Comparison of ENCODE assay signal across 15 cellular contexts in the genomic region with DNA sequence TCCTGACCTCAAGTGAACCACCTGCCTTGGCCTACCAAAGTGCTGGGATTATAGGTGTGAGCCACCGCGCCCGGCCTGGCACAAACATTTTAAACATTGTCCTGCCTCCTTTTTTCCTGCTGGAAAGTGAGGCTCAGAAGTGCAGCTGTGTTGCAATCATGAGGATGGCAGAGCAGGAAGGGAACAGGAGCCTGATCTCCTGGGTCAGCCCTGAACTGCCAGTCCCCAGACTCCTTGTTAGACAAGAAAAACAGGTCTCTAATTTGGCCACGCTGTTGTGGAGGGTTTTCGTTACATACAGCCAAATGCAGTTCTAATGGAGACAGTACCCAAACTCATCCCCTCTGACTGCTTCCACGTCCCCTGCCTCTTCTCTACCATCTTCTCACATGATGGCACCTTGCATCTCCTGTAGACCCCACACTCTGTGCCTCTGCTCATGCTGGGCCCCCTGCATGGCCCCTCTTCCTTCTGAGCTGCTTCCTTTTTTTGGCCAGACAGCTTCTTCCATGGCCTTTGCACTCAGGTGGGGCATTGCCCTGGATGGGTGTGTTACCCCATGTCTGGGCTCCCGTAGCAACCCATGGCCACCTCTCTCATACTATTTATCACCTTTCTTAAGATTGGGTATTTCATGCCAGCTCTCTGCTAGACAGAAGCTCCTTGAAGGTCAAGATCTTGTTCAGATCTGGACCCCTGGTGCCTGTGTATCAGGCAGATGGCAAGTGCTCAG.
"Had no signal": no experiment of that assay in that cellular context is flagged by ENCODE, and none has a peak within 500 bp of the region (broad histone marks: within the 10 kb centered on the region; RNA-seq: fewer than 3 reads in every experiment).

No MANE protein-coding gene starts in this region.

- H3K27ac ChIP-seq: transverse colon had no signal

- ATAC-seq: activated CD4-positive, CD25-positive, alpha-beta regulatory T cell treated with anti-CD3 and anti-CD28 coated beads, Interleukin-2, amount 50 U/mL, for 24 hours; activated naive CD8-positive, alpha-beta T cell treated with anti-CD3 and anti-CD28 coated beads, Interleukin-2, amount 50 U/mL, for 24 hours; activated T-helper 17 cell treated with anti-CD3 and anti-CD28 coated beads, Interleukin-2, amount 50 U/mL, for 72 hours; left lobe of liver; natural killer cell had no signal

- H3K27ac Mint-ChIP-seq: activated naive CD8-positive, alpha-beta T cell treated with anti-CD3 and anti-CD28 coated beads, Interleukin-2, amount 50 U/mL, for 24 hours; activated T-helper 17 cell treated with anti-CD3 and anti-CD28 coated beads, Interleukin-2, amount 50 U/mL, for 72 hours; endodermal cell; natural killer cell had no signal

- H3K4me3 ChIP-seq: transverse colon had no signal

- H3K4me1 ChIP-seq: transverse colon had no signal

- H3K4me3 Mint-ChIP-seq: activated naive CD8-positive, alpha-beta T cell treated with anti-CD3 and anti-CD28 coated beads, Interleukin-2, amount 50 U/mL, for 24 hours; activated T-helper 17 cell treated with anti-CD3 and anti-CD28 coated beads, Interleukin-2, amount 50 U/mL, for 72 hours; endodermal cell; natural killer cell had no signal

- H3K4me1 Mint-ChIP-seq: activated naive CD8-positive, alpha-beta T cell treated with anti-CD3 and anti-CD28 coated beads, Interleukin-2, amount 50 U/mL, for 24 hours; activated T-helper 17 cell treated with anti-CD3 and anti-CD28 coated beads, Interleukin-2, amount 50 U/mL, for 72 hours; natural killer cell had no signal

- H3K36me3 ChIP-seq: transverse colon had no signal

- H3K27me3 ChIP-seq: transverse colon had no signal

- H3K36me3 Mint-ChIP-seq: natural killer cell had no signal

- H3K9me3 ChIP-seq: transverse colon had no signal

- H3K9me3 Mint-ChIP-seq: activated naive CD8-positive, alpha-beta T cell treated with anti-CD3 and anti-CD28 coated beads, Interleukin-2, amount 50 U/mL, for 24 hours; activated T-helper 17 cell treated with anti-CD3 and anti-CD28 coated beads, Interleukin-2, amount 50 U/mL, for 72 hours; endodermal cell; natural killer cell had no signal

- DNase-seq: activated CD4-positive, alpha-beta T cell treated with anti-CD3 and anti-CD28 coated beads, Interleukin-2, amount 50 U/mL, for 4 hours; activated naive CD4-positive, alpha-beta T cell treated with Interleukin-2 at 50 U/mL for 16 hours; activated naive CD8-positive, alpha-beta T cell treated with anti-CD3 and anti-CD28 coated beads, Interleukin-2, amount 50 U/mL, for 24 hours; endodermal cell; erythroblast; islet precursor cell; natural killer cell; nucleus accumbens; stimulated activated CD4-positive, alpha-beta T cell treated with anti-CD3 and anti-CD28 coated beads, Interleukin-15, amount 100 ng/mL, for 24 hours; stimulated activated CD4-positive, alpha-beta T cell treated with anti-CD3 and anti-CD28 coated beads, Interleukin-4, amount 100 ng/mL, for 1 hour; stimulated activated naive CD4-positive, alpha-beta T cell; transverse colon had no signal
